ENCODE assay signal across 29 cellular contexts in genomic region chr7:54560726-54561125, GRCh38. TPM values are rescaled to one million over a fixed set of nuclear protein-coding genes. Genes with fewer than 3 reads are reported as not detected.
"Had no signal": no experiment of that assay in that cellular context is flagged by ENCODE, and none has a peak within 500 bp of the region (broad histone marks: within the 10 kb centered on the region; RNA-seq: fewer than 3 reads in every experiment).

No MANE protein-coding gene starts in this region.

- H3K4me3 ChIP-seq: dorsolateral prefrontal cortex, esophagus squamous epithelium, lung, neural progenitor cell, prostate gland, right atrium auricular region, smooth muscle cell, stomach, testis, tibial artery, upper lobe of right lung, uterus had no signal

- H3K36me3 ChIP-seq: esophagus squamous epithelium, neural progenitor cell, prostate gland, right atrium auricular region, stomach, tibial artery, upper lobe of right lung, uterus had no signal

- H3K4me2 ChIP-seq: neural progenitor cell, smooth muscle cell had no signal

- H3K4me1 ChIP-seq: neural progenitor cell, parathyroid adenoma, prostate gland, right atrium auricular region, stomach, testis, tibial artery, upper lobe of right lung, uterus had no signal

- H2AFZ ChIP-seq: neural progenitor cell, parathyroid adenoma had no signal

- H3K9me3 ChIP-seq: esophagus squamous epithelium, prostate gland, right atrium auricular region, testis, tibial artery, upper lobe of right lung, uterus had no signal

- H3K79me2 ChIP-seq: parathyroid adenoma had no signal

- H3K27me3 ChIP-seq: esophagus squamous epithelium, neural progenitor cell, right atrium auricular region, stomach, testis, tibial artery, upper lobe of right lung, uterus had no signal

- H3K27ac ChIP-seq: dorsolateral prefrontal cortex, esophagus squamous epithelium, neural progenitor cell, parathyroid adenoma, prostate gland, right atrium auricular region, stomach, testis, tibial artery, upper lobe of right lung, uterus had no signal

- DNase-seq: dorsolateral prefrontal cortex; effector CD4-positive, alpha-beta T cell; endodermal cell; esophagus squamous epithelium; mesenchymal stem cell; naive thymus-derived CD4-positive, alpha-beta T cell; stimulated activated CD4-positive, alpha-beta T cell treated with anti-CD3 and anti-CD28 coated beads, Interleukin-12 subunit alpha, Interleukin-12 subunit beta, amount 100 ng/mL, for 4 hours; stimulated activated CD4-positive, alpha-beta T cell treated with anti-CD3 and anti-CD28 coated beads, Interleukin-1b, Interleukin-23, amount 100 ng/mL, for 48 hours; stimulated activated CD4-positive, alpha-beta T cell treated with anti-CD3 and anti-CD28 coated beads, Interleukin-4, amount 100 ng/mL, for 1 hour; stimulated activated naive CD4-positive, alpha-beta T cell treated with Interleukin-2 at 50 U/mL for 16 hours; stomach; testis; tibial artery; upper lobe of right lung; uterus had no signal

- ATAC-seq: left lobe of liver; naive thymus-derived CD4-positive, alpha-beta T cell; sciatic nerve; stimulated activated effector memory CD8-positive, alpha-beta T cell treated with anti-CD3 and anti-CD28 coated beads, Interleukin-12 subunit alpha, Interleukin-12 subunit beta, amount 100 ng/mL, for 72 hours; upper lobe of right lung had no signal

RNA-seq across cellular contexts. Expression of gene VSTM2A, which starts 18.6 kb away (rescaled TPM):
- total RNA-seq: epithelial cell of proximal tubule; esophagus squamous epithelium; left lobe of liver; liver; lung; mesothelial cell of epicardium; naive thymus-derived CD4-positive, alpha-beta T cell; osteoblast; right atrium auricular region; sciatic nerve; subcutaneous adipose tissue; upper lobe of right lung had no signal
